In the genomic region with DNA sequence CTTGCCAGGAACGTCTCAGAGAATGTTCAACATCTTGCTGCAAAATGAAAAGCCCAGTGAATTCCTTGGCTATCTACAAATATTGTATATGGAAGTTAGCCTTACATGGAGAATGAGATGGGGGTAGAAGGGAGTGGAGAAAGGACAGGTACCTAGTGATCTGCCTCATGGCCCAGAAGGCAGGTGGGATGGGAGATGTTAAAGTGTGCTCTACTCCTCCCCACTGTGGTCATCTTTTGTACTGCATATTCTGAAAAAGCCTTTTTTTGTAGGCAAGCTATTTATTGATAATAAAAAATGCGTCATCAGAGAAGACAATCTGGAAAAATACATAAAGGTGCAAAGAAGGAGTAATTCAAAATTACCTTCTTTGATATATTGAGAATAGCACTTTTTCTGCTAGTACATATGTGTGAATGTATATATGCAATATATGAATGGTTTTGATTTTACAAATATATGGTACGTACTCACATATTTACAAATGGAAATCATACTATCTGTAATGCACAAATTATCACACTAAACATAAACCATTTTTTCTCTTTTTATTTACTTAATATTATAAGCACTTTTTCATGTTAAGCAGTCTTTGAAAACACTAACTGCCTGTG, we compare ENCODE assay signal across 8 cellular contexts. TPM values are rescaled to one million over a fixed set of nuclear protein-coding genes. Genes with fewer than 3 reads are reported as not detected.
DNase-seq lines count a peak whose midpoint lies in the region; ATAC-seq and TF ChIP-seq lines count a peak whose summit lies in the region.

No MANE protein-coding gene starts in this region.

- no peak overlapping the region for H2BK120ac ChIP-seq in H9 (ENCODE audit: low read depth, low read length, poor library complexity, severe bottlenecking)

- intact Hi-C loops in activated T-helper 2 cell treated with anti-CD3 and anti-CD28 coated beads, Interferon-gamma antibody, Interleukin-2, Interleukin-4, amounts not matched to agents 10 μg/mL and 5 μg/mL and 100 μg/mL, durations not matched to agents 14 hours and 24 hours and 36 hours (cut with micrococcal nuclease): loop anchor here (5.0 kb wide), 1 partner anchor 111 kb away; no protein-coding TSS in a partner anchor

- H4K20me1 ChIP-seq in H9 (ENCODE audit: control insufficient read depth, insufficient read depth, insufficient read length): no peaks in the 10 kb centered on the region

- H3K23me2 ChIP-seq in H9 (ENCODE audit: insufficient read length, low read depth, low read length, poor library complexity, severe bottlenecking): no peaks in the 10 kb centered on the region

- H3K27ac Mint-ChIP-seq in H9 (no peak overlapping the region), neural crest cell (ENCODE audit: unreplicated experiment) (no peak overlapping the region)
- H3K27ac Mint-ChIP-seq in activated T-helper 2 cell treated with anti-CD3 and anti-CD28 coated beads, Interferon-gamma antibody, Interleukin-2, Interleukin-4, amounts not matched to agents 10 μg/mL and 5 μg/mL and 100 μg/mL, durations not matched to agents 14 hours and 24 hours and 36 hours: no peak overlapping the region

- H3K4me1 Mint-ChIP-seq in H9 (peaks cover 10 to 16% of the 10 kb centered on the region in 2 experiments), neural crest cell (peaks cover 10% of the 10 kb centered on the region)
- H3K4me1 Mint-ChIP-seq in activated T-helper 2 cell treated with anti-CD3 and anti-CD28 coated beads, Interferon-gamma antibody, Interleukin-2, Interleukin-4, amounts not matched to agents 10 μg/mL and 5 μg/mL and 100 μg/mL, durations not matched to agents 14 hours and 24 hours and 36 hours (ENCODE audit: low read depth): peaks cover 2% of the 10 kb centered on the region

- no peak overlapping the region for H3T11ph ChIP-seq in H9 (ENCODE audit: low read length)

- H3K36me3 Mint-ChIP-seq in H9 (ENCODE audit: insufficient read depth in 1 of 3, low read depth in 3 of 3): no peaks in the 10 kb centered on the region
- H3K36me3 Mint-ChIP-seq in neural crest cell (ENCODE audit: low read depth): no peaks in the 10 kb centered on the region
- H3K36me3 Mint-ChIP-seq in activated T-helper 2 cell treated with anti-CD3 and anti-CD28 coated beads, Interferon-gamma antibody, Interleukin-2, Interleukin-4, amounts not matched to agents 10 μg/mL and 5 μg/mL and 100 μg/mL, durations not matched to agents 14 hours and 24 hours and 36 hours (ENCODE audit: low read depth): no peaks in the 10 kb centered on the region

- H3K4me3 Mint-ChIP-seq in H9 (no peak overlapping the region), neural crest cell (no peak overlapping the region)
- no peak overlapping the region for H3K4me3 Mint-ChIP-seq in activated T-helper 2 cell treated with anti-CD3 and anti-CD28 coated beads, Interferon-gamma antibody, Interleukin-2, Interleukin-4, amounts not matched to agents 10 μg/mL and 5 μg/mL and 100 μg/mL, durations not matched to agents 14 hours and 24 hours and 36 hours (ENCODE audit: low read depth)

- no peak overlapping the region for H2AFZ ChIP-seq in H9 (ENCODE audit: low read length)

- DNase-seq in ELR (ENCODE audit: low read depth) (peak; percentile 43), H9 (no peak), NCI-H2196 treated with DMSO at 0.1 percent for 48 hours (lab: John Stamatoyannopoulos, UW; ENCODE audit: unreplicated experiment) (peak; percentile 9), coronary artery (ENCODE audit: low spot score) (no peak), neural crest cell (ENCODE audit: low read depth, low spot score) (no peak), HCEC 1CT (no peak), omental fat pad (ENCODE audit: low spot score) (no peak)
- no peak for DNase-seq in activated T-helper 2 cell treated with anti-CD3 and anti-CD28 coated beads, Interferon-gamma antibody, Interleukin-2, Interleukin-4, amounts not matched to agents 10 μg/mL and 5 μg/mL and 100 μg/mL, durations not matched to agents 14 hours and 24 hours and 36 hours (ENCODE audit: low spot score)

- no CpG with 5 or more reads among the region's 3 CpGs for WGBS in H9 (ENCODE audit: extremely low coverage, insufficient read length, low lambda C conversion rate)

- H2BK20ac ChIP-seq in H9 (ENCODE audit: low read depth, low read length, poor library complexity, severe bottlenecking): no peak overlapping the region

- no peak overlapping the region for H4K8ac ChIP-seq in H9 (replicated peaks; ENCODE audit: insufficient read length, low read depth, low read length)

- no peak for ATAC-seq in omental fat pad (ENCODE audit: low FRiP score)

- no peaks in the 10 kb centered on the region for H3K79me2 ChIP-seq in H9 (ENCODE audit: insufficient read depth, low read length)

- no peak overlapping the region for H3K14ac ChIP-seq in H9 (ENCODE audit: insufficient read depth, low read length)

- no peaks in the 10 kb centered on the region for H3K27me3 Mint-ChIP-seq in H9 (ENCODE audit: low read depth)
- H3K27me3 Mint-ChIP-seq in neural crest cell (ENCODE audit: low read depth): peaks cover 15% of the 10 kb centered on the region
- H3K27me3 Mint-ChIP-seq in activated T-helper 2 cell treated with anti-CD3 and anti-CD28 coated beads, Interferon-gamma antibody, Interleukin-2, Interleukin-4, amounts not matched to agents 10 μg/mL and 5 μg/mL and 100 μg/mL, durations not matched to agents 14 hours and 24 hours and 36 hours (ENCODE audit: low read depth): peaks cover 2% of the 10 kb centered on the region

- H3K79me1 ChIP-seq in H9 (ENCODE audit: insufficient read depth, low read depth, low read length, poor library complexity, severe bottlenecking): no peaks in the 10 kb centered on the region

- no peak overlapping the region for H3K27ac ChIP-seq in H9 (ENCODE audit: insufficient read length, low read depth, low read length)
- no peak overlapping the region for H3K27ac ChIP-seq in coronary artery

- no peak overlapping the region for H3K23ac ChIP-seq in H9 (ENCODE audit: insufficient read length, low read depth, low read length)

- H3K4me1 ChIP-seq in H9 (ENCODE audit: insufficient read depth, low read length): peaks cover 2% of the 10 kb centered on the region; the same call in 1 of the 2 replicates

- no peak overlapping the region for H3K4me2 ChIP-seq in H9 (ENCODE audit: insufficient read depth, insufficient read length, low read length)

- H3K9ac ChIP-seq in H9 (ENCODE audit: extremely low read depth, insufficient read length, low read length): no peak overlapping the region

- no peaks in the 10 kb centered on the region for H3K9me3 ChIP-seq in H9 (ENCODE audit: control insufficient read depth, low read depth, low read length)

- no peaks in the 10 kb centered on the region for H3K27me3 ChIP-seq in H9 (ENCODE audit: insufficient read depth, low read length)

- H3K9me3 Mint-ChIP-seq in H9 (no peaks in the 10 kb centered on the region), neural crest cell (no peaks in the 10 kb centered on the region)
- H3K9me3 Mint-ChIP-seq in activated T-helper 2 cell treated with anti-CD3 and anti-CD28 coated beads, Interferon-gamma antibody, Interleukin-2, Interleukin-4, amounts not matched to agents 10 μg/mL and 5 μg/mL and 100 μg/mL, durations not matched to agents 14 hours and 24 hours and 36 hours: no peaks in the 10 kb centered on the region

- H3K56ac ChIP-seq in H9 (ENCODE audit: insufficient read length, low read depth, low read length): no peak overlapping the region

- H3K18ac ChIP-seq in H9 (ENCODE audit: insufficient read length, low read depth, low read length): no peak overlapping the region

- TF ChIP-seq CTCF in H9 (conservative IDR thresholded peaks at IDR 0.05) (peak; percentile 70), coronary artery (IDR thresholded peaks at IDR 0.05) (peak; percentile 23), neural crest cell (conservative IDR thresholded peaks at IDR 0.05) (peak; percentile 76), omental fat pad (IDR thresholded peaks at IDR 0.05) (no peak)

- no peak overlapping the region for H3K4me3 ChIP-seq in coronary artery

- H4K5ac ChIP-seq in H9 (ENCODE audit: insufficient read length, low read depth, low read length): no peak overlapping the region

- H2AK5ac ChIP-seq in H9 (ENCODE audit: insufficient read length, low read length): no peak overlapping the region

- H3K4ac ChIP-seq in H9 (ENCODE audit: low read depth, low read length): no peak overlapping the region

- no peak overlapping the region for H2BK5ac ChIP-seq in H9 (ENCODE audit: insufficient read length, low read length)

- no peak overlapping the region for H2BK15ac ChIP-seq in H9 (ENCODE audit: low read depth, low read length)

- no peak overlapping the region for H2BK12ac ChIP-seq in H9 (ENCODE audit: insufficient read length, low read depth, low read length)

- H4K91ac ChIP-seq in H9 (ENCODE audit: insufficient read length, low read depth, low read length): no peak overlapping the region

RNA-seq across cellular contexts. Expression of a gene that starts 19.1 kb away (rescaled TPM):
- total RNA-seq in H9 (2021) (0.22 TPM in 1 of 2 replicates, not detected in the other), neural crest cell (not detected in 2 replicates), omental fat pad (under 1 TPM in 2 of 4 donors, not detected in 2; 0.12 to 0.47 TPM)
- total RNA-seq in activated T-helper 2 cell treated with anti-CD3 and anti-CD28 coated beads, Interferon-gamma antibody, Interleukin-2, Interleukin-4, amounts not matched to agents 10 μg/mL and 5 μg/mL and 100 μg/mL, durations not matched to agents 14 hours and 24 hours and 36 hours: not detected in 2 replicates

Comparison
In these comparisons a context has a peak if more than half of its experiments do, and no peak if none do; other contexts are left out.
1. DNase-seq: peak in ELR (single experiment) and NCI-H2196 treated with DMSO at 0.1 percent for 48 hours (single experiment); none in H9 (single experiment), coronary artery (single experiment), neural crest cell (single experiment), HCEC 1CT (single experiment), omental fat pad (single experiment) and activated T-helper 2 cell treated with anti-CD3 and anti-CD28 coated beads, Interferon-gamma antibody, Interleukin-2, Interleukin-4, amounts not matched to agents 10 μg/mL and 5 μg/mL and 100 μg/mL, durations not matched to agents 14 hours and 24 hours and 36 hours (single experiment).
2. CTCF ChIP-seq: peak in H9 (single experiment), coronary artery (single experiment) and neural crest cell (single experiment); none in omental fat pad (0 of 3).